ENCODE assay signal across 1 cellular context in genomic region chr10:115898242-115898641, GRCh38.
TF ChIP-seq lines count a peak whose summit lies in the region.

No MANE protein-coding gene starts in this region.

TF ChIP-seq in IMR-90, 13 proteins besides CTCF, POLR2A, EP300 and RAD21 (continued from another document):
- TF ChIP-seq USF2 (IDR thresholded peaks at IDR 0.05; ENCODE audit: low read depth, low read length): no peak
- no peak for TF ChIP-seq RFX5 (IDR thresholded peaks at IDR 0.05; ENCODE audit: low read depth, low read length)
- no peak for TF ChIP-seq SMC3 (IDR thresholded peaks at IDR 0.05; ENCODE audit: low read depth, low read length)
- no peak for TF ChIP-seq MXI1 (IDR thresholded peaks at IDR 0.05; ENCODE audit: borderline replicate concordance, low read depth, low read length)
- no peak for TF ChIP-seq CEBPB (IDR thresholded peaks at IDR 0.05; ENCODE audit: low read depth, low read length)
- no peak for TF ChIP-seq ELK1 (IDR thresholded peaks at IDR 0.05; ENCODE audit: borderline replicate concordance, low read depth, low read length)
- no peak for TF ChIP-seq NFE2L2 (IDR thresholded peaks at IDR 0.05; ENCODE audit: low read depth, low read length)
- TF ChIP-seq MAFK (IDR thresholded peaks at IDR 0.05; ENCODE audit: low read depth, low read length): no peak
